ENCODE assay signal across 1 cellular context in genomic region chr4:113952452-113953029, GRCh38.
TF ChIP-seq lines count a peak whose summit lies in the region.

No MANE protein-coding gene starts in this region.

TF ChIP-seq in HepG2, 621 proteins besides CTCF, POLR2A, EP300 and RAD21:
- TF ChIP-seq, protein P1, sequence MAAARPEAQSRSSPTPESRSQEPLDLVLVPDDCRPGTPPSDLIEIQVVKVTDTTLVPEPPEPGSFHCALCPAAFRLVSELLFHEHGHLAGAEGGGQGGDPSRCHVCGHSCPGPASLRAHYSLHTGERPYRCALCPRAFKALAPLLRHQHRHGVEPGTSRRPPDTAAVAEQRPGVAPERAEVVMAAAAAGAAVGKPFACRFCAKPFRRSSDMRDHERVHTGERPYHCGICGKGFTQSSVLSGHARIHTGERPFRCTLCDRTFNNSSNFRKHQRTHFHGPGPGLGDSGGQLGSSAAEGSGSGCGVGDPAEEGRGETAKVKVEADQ (CRISPR knock-in tag; IDR thresholded peaks at IDR 0.05; ENCODE audit: borderline replicate concordance), result no peak
- 0 out of 2 replicates have a peak, but pooled peaks have one; percentile 40 for TF ChIP-seq SP140L (CRISPR knock-in tag; IDR thresholded peaks at IDR 0.05; ENCODE audit: borderline replicate concordance)
- no peak for TF ChIP-seq HNRNPUL1 (IDR thresholded peaks at IDR 0.05; ENCODE audit: low read depth, low read length)
- 0 out of 2 replicates have a peak, but pooled peaks have one; percentile 34 for TF ChIP-seq ZBTB37 (CRISPR knock-in tag; IDR thresholded peaks at IDR 0.05)
- TF ChIP-seq FOXO4 (CRISPR knock-in tag; conservative IDR thresholded peaks at IDR 0.05), result no peak
- TF ChIP-seq HMG20B (CRISPR knock-in tag; conservative IDR thresholded peaks at IDR 0.05), result no peak
- no peak for TF ChIP-seq ZNF530 (CRISPR knock-in tag; IDR thresholded peaks at IDR 0.05; ENCODE audit: low read depth)
- TF ChIP-seq STAG1 (CRISPR knock-in tag; IDR thresholded peaks at IDR 0.05), result peak; percentile 92
- TF ChIP-seq THAP11 (CRISPR knock-in tag; IDR thresholded peaks at IDR 0.05), result no peak
- peak; percentile 86 for TF ChIP-seq ZNF652 (CRISPR knock-in tag; IDR thresholded peaks at IDR 0.05; ENCODE audit: borderline replicate concordance, low read depth)
- TF ChIP-seq ZNF296 (CRISPR knock-in tag; conservative IDR thresholded peaks at IDR 0.05), result no peak
- no peak for TF ChIP-seq ZNF557 (CRISPR knock-in tag; IDR thresholded peaks at IDR 0.05)
- TF ChIP-seq SMC3 (IDR thresholded peaks at IDR 0.05; ENCODE audit: low read length), result peak; percentile 77
- TF ChIP-seq TEAD3 (CRISPR knock-in tag; optimal IDR thresholded peaks at IDR 0.05; ENCODE audit: borderline replicate concordance), result peak; percentile 11
- TF ChIP-seq, protein P2, sequence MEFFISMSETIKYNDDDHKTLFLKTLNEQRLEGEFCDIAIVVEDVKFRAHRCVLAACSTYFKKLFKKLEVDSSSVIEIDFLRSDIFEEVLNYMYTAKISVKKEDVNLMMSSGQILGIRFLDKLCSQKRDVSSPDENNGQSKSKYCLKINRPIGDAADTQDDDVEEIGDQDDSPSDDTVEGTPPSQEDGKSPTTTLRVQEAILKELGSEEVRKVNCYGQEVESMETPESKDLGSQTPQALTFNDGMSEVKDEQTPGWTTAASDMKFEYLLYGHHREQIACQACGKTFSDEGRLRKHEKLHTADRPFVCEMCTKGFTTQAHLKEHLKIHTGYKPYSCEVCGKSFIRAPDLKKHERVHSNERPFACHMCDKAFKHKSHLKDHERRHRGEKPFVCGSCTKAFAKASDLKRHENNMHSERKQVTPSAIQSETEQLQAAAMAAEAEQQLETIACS (CRISPR knock-in tag; IDR thresholded peaks at IDR 0.05), result no peak
TF ChIP-seq in HepG2: peak in this region for 6.
